Comparison of ENCODE assay signal across 12 cellular contexts in the genomic region with DNA sequence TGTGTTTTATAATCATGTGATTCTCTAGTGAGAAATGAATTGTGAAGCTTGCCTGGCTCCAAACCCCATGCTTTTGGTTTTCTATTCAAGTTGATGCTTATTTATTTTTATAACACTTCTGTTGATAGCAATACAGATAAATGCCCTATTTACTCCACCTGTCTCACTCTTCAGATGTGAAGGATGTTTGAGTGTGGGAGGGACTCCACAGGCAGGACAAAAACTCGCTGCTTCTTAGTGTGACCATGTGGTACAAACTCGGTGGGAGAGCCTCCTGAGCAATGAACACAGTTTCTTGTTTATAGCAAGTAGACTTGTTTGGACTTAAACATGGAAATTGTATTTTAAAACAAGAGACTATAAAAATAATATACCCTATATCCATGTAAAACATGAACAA.
DNase-seq lines count a peak whose midpoint lies in the region; TF ChIP-seq lines count a peak whose summit lies in the region.
"Had no signal": no experiment of that assay in that cellular context is flagged by ENCODE, and none has a peak within 500 bp of the region (broad histone marks: within the 10 kb centered on the region; RNA-seq: fewer than 3 reads in every experiment).

No MANE protein-coding gene starts in this region.

- H3K4me3 ChIP-seq in SJCRH30 (no peak overlapping the region), prostate gland (no peak overlapping the region), coronary artery (no peak overlapping the region), HAP-1 (no peak overlapping the region)
- H3K4me3 ChIP-seq: SK-N-MC had no signal

- DNase-seq in NCI-H510A treated with DMSO at 0.1 percent for 48 hours (lab: John Stamatoyannopoulos, UW) = peak; percentile 75
- no peak for DNase-seq in NCI-H510A (lab: John Stamatoyannopoulos, UW)
- DNase-seq in NCI-H2029 (lab: John Stamatoyannopoulos, UW) = peak; percentile 70
- peak; percentile 48 to 63 for DNase-seq in SJCRH30
- DNase-seq in prostate gland (ENCODE audit: low spot score) = no peak
- no peak for DNase-seq in coronary artery (ENCODE audit: low spot score)
- no peak for DNase-seq in HAP-1 (ENCODE audit: low spot score in 2 of 2)
- DNase-seq: AML-193, GOT3, KG1, PC-3 had no signal

- intact Hi-C loops in prostate gland (cut with DNase I) = loop anchor here (10.0 kb wide), 1 partner anchor 1007 kb away; no protein-coding TSS in a partner anchor

- WGBS in prostate gland = 56% methylated on average over 2 of the region's 2 CpGs

- H3K27me3 ChIP-seq in SJCRH30 = no peaks in the 10 kb centered on the region
- no peaks in the 10 kb centered on the region for H3K27me3 ChIP-seq in prostate gland (replicated peaks; ENCODE audit: insufficient read depth)
- H3K27me3 ChIP-seq in HAP-1 (ENCODE audit: low read depth) = no peaks in the 10 kb centered on the region

- TF ChIP-seq POLR2A in prostate gland (IDR thresholded peaks at IDR 0.05) = no peak

- H3K36me3 ChIP-seq in SJCRH30 (no peaks in the 10 kb centered on the region), prostate gland (no peaks in the 10 kb centered on the region), HAP-1 (replicated peaks) (no peaks in the 10 kb centered on the region)

- H3K4me1 ChIP-seq in SJCRH30 (peaks cover 13% of the 10 kb centered on the region; the same call in 1 of the 2 replicates), prostate gland (replicated peaks) (no peaks in the 10 kb centered on the region), HAP-1 (no peaks in the 10 kb centered on the region)

- H3K9me3 ChIP-seq in SJCRH30 (replicated peaks) (no peaks in the 10 kb centered on the region), prostate gland (no peaks in the 10 kb centered on the region), HAP-1 (no peaks in the 10 kb centered on the region)

- H3K27ac ChIP-seq in SJCRH30 (no peak overlapping the region), prostate gland (no peak overlapping the region), coronary artery (no peak overlapping the region)
- H3K27ac ChIP-seq: SK-N-MC had no signal

- in situ Hi-C loops in HAP-1 (cut with MboI; ENCODE audit: low sequenced_read_pairs) = no loop called here

- TF ChIP-seq CTCF in prostate gland (IDR thresholded peaks at IDR 0.05) = no peak
- TF ChIP-seq CTCF in coronary artery (IDR thresholded peaks at IDR 0.05) = no peak

Comparison
In these comparisons a context has a peak if more than half of its experiments do, and no peak if none do; other contexts are left out.
1. DNase-seq: peak in NCI-H510A treated with DMSO at 0.1 percent for 48 hours (single experiment), NCI-H2029 (single experiment) and SJCRH30 (2 of 2); none in NCI-H510A (single experiment), prostate gland (single experiment), coronary artery (single experiment) and HAP-1 (0 of 2).